Comparison of ENCODE assay signal across 2 cellular contexts in the genomic region with DNA sequence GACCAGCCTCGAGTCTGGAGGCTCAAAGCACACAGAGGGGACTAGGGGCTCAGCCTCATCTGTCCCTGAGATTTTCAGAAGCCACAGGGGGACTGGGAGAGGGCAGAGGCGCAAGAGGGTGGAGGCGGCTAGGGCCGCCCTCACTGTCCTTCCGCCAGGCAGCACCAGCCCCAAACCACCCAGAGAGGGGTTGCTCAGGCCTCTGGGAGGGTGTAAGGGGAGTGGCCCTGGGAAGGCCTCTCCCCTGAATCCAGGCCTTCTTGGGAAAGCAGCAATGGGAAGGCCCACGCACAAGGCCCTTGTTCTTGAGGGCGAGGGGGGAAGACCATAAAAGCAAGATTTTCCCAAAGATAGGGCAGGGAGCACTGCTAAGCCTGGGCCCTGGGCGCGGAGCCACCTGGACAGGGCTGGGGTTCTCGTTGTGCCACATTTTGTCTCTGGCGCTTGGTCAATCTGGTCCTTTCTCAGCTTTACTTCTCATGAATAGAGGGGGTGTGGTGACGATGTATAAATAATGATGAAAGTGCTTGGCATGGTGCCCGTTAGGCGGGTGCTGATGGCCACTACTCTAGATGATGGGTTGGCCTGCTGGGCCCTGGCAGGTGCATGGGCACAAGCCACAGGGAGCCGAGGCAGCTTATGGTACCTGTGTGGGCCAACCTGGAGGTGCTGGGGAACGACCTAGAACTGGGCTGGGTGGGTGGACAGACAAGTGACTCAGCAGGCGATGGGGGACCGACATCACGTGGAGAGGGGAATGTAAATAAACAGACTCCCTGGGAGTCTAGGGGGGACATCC.
TF ChIP-seq lines count a peak whose summit lies in the region.

No MANE protein-coding gene starts in this region.

TF ChIP-seq in SK-N-SH, 30 proteins besides CTCF, POLR2A, EP300 and RAD21 (continued from another document):
- TF ChIP-seq, protein P1, sequence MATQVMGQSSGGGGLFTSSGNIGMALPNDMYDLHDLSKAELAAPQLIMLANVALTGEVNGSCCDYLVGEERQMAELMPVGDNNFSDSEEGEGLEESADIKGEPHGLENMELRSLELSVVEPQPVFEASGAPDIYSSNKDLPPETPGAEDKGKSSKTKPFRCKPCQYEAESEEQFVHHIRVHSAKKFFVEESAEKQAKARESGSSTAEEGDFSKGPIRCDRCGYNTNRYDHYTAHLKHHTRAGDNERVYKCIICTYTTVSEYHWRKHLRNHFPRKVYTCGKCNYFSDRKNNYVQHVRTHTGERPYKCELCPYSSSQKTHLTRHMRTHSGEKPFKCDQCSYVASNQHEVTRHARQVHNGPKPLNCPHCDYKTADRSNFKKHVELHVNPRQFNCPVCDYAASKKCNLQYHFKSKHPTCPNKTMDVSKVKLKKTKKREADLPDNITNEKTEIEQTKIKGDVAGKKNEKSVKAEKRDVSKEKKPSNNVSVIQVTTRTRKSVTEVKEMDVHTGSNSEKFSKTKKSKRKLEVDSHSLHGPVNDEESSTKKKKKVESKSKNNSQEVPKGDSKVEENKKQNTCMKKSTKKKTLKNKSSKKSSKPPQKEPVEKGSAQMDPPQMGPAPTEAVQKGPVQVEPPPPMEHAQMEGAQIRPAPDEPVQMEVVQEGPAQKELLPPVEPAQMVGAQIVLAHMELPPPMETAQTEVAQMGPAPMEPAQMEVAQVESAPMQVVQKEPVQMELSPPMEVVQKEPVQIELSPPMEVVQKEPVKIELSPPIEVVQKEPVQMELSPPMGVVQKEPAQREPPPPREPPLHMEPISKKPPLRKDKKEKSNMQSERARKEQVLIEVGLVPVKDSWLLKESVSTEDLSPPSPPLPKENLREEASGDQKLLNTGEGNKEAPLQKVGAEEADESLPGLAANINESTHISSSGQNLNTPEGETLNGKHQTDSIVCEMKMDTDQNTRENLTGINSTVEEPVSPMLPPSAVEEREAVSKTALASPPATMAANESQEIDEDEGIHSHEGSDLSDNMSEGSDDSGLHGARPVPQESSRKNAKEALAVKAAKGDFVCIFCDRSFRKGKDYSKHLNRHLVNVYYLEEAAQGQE (IDR thresholded peaks at IDR 0.05; ENCODE audit: low read depth, low read length) = no peak
- no peak for TF ChIP-seq SMC3 (IDR thresholded peaks at IDR 0.05; ENCODE audit: low read depth, low read length)

TF ChIP-seq in SK-N-SH treated with all-trans-retinoic acid at 6 μM for 48 hours, 23 proteins besides CTCF, POLR2A, EP300 and RAD21 (continued from another document):
- TF ChIP-seq PPARA (CRISPR knock-in tag; IDR thresholded peaks at IDR 0.05; ENCODE audit: borderline replicate concordance) (no peak), ESRRG (CRISPR knock-in tag; IDR thresholded peaks at IDR 0.05) (no peak), ISL1 (CRISPR knock-in tag; IDR thresholded peaks at IDR 0.05) (no peak), SNAI2 (CRISPR knock-in tag; IDR thresholded peaks at IDR 0.05) (no peak), ZC3H10 (CRISPR knock-in tag; IDR thresholded peaks at IDR 0.05) (no peak), ARNTL (CRISPR knock-in tag; IDR thresholded peaks at IDR 0.05; ENCODE audit: borderline replicate concordance, low read depth) (no peak), BACH2 (CRISPR knock-in tag; IDR thresholded peaks at IDR 0.05; ENCODE audit: borderline replicate concordance) (no peak)
